Comparison of ENCODE assay signal across 21 cellular contexts in the genomic region with DNA sequence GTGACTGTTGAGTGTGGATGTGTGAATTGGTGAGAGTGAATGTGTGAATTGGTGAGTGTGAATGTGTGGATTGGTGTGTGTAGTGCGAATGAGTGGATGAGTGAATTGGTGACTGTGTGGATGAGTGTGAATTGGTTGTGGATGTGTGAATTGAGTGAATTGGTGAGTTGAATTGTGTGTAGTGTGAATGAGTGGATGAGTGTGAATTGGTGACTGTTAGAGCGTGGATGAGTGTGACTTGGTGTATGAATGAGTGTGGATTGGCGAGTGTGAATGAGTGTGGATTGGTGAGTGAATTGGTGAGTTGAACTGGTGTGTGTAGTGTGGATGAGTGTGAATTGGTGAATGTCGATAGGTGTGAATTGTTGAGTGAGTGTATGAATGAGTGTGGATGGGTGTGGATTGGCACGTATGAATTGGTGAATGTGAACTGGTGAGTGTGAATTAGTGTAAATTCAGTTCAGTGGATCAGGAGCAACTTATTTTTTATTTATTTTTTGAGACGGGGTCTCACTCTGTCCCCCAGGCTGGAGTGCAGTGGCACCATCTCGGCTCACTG. TPM values are rescaled to one million over a fixed set of nuclear protein-coding genes. Genes with fewer than 3 reads are reported as not detected.
"Had no signal": no experiment of that assay in that cellular context is flagged by ENCODE, and none has a peak within 500 bp of the region (broad histone marks: within the 10 kb centered on the region; RNA-seq: fewer than 3 reads in every experiment).

No MANE protein-coding gene starts in this region.

- H3K4me3 ChIP-seq: gastrocnemius medialis, lung, mucosa of descending colon, right lobe of liver, thoracic aorta, tibial nerve had no signal

- H3K4me1 ChIP-seq: parathyroid adenoma had no signal

- H3K27ac ChIP-seq: gastrocnemius medialis, parathyroid adenoma, right lobe of liver, thoracic aorta, tibial nerve had no signal

- FAIRE-seq: endometrium, keratinocyte, small intestine had no signal

- ATAC-seq: effector memory CD8-positive, alpha-beta T cell; gastrocnemius medialis; left lobe of liver; mucosa of descending colon; natural killer cell treated with Interleukin-12 subunit alpha and Interleukin-12 subunit beta and Interleukin-15 and Interleukin-18, amount 100 ng/mL, for 72 hours; right lobe of liver; stimulated activated naive B cell treated with anti-CD40 and anti-IgM and Interleukin-4, amounts not matched to agents 10 μg/mL and 1 μg/mL and 100 μg/mL, for 72 hours had no signal

- H3K9me3 ChIP-seq: gastrocnemius medialis, mucosa of descending colon, right lobe of liver, thoracic aorta, tibial nerve had no signal

- DNase-seq: cortex of kidney; effector memory CD8-positive, alpha-beta T cell; foreskin fibroblast; gastrocnemius medialis; head of caudate nucleus; mucosa of descending colon; naive B cell; right lobe of liver; small intestine; stimulated activated CD4-positive, alpha-beta T cell treated with anti-CD3 and anti-CD28 coated beads, Interleukin-15, amount 100 ng/mL, for 24 hours; stimulated activated CD4-positive, alpha-beta T cell treated with anti-CD3 and anti-CD28 coated beads, Interleukin-2, amount 100 ng/mL, for 48 hours; stimulated activated naive B cell treated with anti-CD40 and anti-IgM and Interleukin-4, amounts not matched to agents 10 μg/mL and 1 μg/mL and 100 μg/mL, for 72 hours had no signal

- H2AFZ ChIP-seq: parathyroid adenoma had no signal

- H3K79me2 ChIP-seq: parathyroid adenoma had no signal

- H3K36me3 ChIP-seq: gastrocnemius medialis, right lobe of liver, thoracic aorta had no signal

- H3K27me3 ChIP-seq: right lobe of liver, tibial nerve had no signal

- H3K9ac ChIP-seq: parathyroid adenoma had no signal

RNA-seq across cellular contexts. Expression of gene MXRA8, which starts 9.0 kb away (rescaled TPM):
- total RNA-seq: dermis microvascular lymphatic vessel endothelial cell; natural killer cell treated with Interleukin-12 subunit alpha and Interleukin-12 subunit beta and Interleukin-15 and Interleukin-18, amount 100 ng/mL, for 72 hours had no signal
- polyA plus RNA-seq: keratinocyte had no signal
